In the genomic region with DNA sequence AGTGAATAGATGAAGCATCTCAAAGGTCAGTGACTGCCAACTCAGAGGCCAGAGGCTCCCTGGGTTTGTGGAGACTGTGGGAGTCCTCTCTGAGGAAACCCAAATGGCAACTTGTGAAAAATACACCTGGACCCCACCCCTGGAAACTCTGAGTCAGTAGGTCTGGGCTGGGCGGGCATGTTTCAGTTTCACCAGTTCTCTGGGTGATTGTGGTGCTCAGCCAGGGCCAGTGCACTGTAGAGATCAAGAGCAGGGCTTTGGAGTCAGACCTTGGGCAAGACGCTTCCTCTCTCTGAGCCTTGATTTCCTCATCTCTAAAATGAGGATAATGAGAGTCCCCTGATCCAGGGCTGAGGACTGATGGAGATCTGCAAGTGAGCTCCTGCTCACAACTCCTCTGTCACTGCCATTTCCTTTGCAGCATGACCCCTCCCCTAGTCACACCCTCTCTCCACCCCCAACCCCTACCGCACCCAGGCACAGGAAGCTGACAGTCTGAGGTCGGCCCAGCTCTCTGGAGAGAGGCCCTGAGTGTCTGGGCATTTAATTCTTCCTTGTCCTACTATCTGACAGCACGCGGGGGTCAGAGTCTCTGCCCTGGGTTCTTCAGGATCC, we compare ENCODE assay signal across 1 cellular context.
TF ChIP-seq lines count a peak whose summit lies in the region.

No MANE protein-coding gene starts in this region.

TF ChIP-seq in endothelial cell of umbilical vein, 7 proteins besides CTCF, POLR2A, EP300 and RAD21:
- TF ChIP-seq FOS (IDR thresholded peaks at IDR 0.05; ENCODE audit: borderline replicate concordance, insufficient read depth, low read length): no peak
- TF ChIP-seq, protein P1, sequence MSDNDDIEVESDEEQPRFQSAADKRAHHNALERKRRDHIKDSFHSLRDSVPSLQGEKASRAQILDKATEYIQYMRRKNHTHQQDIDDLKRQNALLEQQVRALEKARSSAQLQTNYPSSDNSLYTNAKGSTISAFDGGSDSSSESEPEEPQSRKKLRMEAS (IDR thresholded peaks at IDR 0.05; ENCODE audit: insufficient read depth, insufficient read length): no peak
- TF ChIP-seq MYC (IDR thresholded peaks at IDR 0.05; ENCODE audit: low read depth, low read length): no peak
- TF ChIP-seq GATA2 (IDR thresholded peaks at IDR 0.05; ENCODE audit: insufficient read depth, insufficient read length, low read depth, low read length): no peak
- no peak for TF ChIP-seq POLR2AphosphoS5 (IDR thresholded peaks at IDR 0.05; ENCODE audit: insufficient read depth, low read depth, low read length)
- no peak for TF ChIP-seq JUN (IDR thresholded peaks at IDR 0.05; ENCODE audit: borderline replicate concordance, insufficient read depth, insufficient read length, low read depth)
- TF ChIP-seq EZH2 (IDR thresholded peaks at IDR 0.05; ENCODE audit: borderline replicate concordance, low read depth, low read length, severe bottlenecking): no peak
TF ChIP-seq in endothelial cell of umbilical vein: peak in this region for 0.
